1 cellular context compared by ENCODE assay signal in the genomic region with DNA sequence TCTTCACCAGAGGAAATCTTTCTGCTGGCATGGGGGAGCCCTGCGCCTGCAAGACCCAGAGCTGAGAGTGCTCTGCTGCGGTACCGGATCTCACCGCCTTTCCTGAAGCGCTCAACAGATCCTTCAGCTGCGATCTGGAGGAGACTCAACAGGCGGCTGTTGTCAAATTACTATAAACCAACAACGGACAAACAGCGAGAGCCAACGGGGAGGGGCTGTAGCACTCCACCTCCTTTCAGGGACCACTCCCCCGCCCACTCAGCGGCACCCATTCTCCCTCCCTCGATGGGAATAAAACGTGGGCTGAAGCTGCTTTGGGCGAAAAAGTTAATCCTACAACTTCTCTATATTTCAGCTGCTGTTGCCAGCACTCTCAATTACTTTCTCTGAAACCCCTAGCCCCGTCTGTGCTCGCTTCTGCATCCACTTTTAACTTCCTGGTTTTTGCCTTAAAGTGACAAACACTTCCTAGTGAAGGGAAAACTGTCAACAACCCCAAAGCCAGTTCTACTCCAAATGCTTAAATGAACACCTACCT.
TF ChIP-seq lines count a peak whose summit lies in the region.

A gene with protein sequence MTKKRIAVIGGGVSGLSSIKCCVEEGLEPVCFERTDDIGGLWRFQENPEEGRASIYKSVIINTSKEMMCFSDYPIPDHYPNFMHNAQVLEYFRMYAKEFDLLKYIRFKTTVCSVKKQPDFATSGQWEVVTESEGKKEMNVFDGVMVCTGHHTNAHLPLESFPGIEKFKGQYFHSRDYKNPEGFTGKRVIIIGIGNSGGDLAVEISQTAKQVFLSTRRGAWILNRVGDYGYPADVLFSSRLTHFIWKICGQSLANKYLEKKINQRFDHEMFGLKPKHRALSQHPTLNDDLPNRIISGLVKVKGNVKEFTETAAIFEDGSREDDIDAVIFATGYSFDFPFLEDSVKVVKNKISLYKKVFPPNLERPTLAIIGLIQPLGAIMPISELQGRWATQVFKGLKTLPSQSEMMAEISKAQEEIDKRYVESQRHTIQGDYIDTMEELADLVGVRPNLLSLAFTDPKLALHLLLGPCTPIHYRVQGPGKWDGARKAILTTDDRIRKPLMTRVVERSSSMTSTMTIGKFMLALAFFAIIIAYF (minus strand): TSS at position 147 of the 538 bp plus-strand sequence. CDS start 310 bp downstream, outside the sequence.

TF ChIP-seq in HepG2, 621 proteins besides CTCF, POLR2A, EP300 and RAD21 (continued from another document and continues in another):
- TF ChIP-seq, protein P1, sequence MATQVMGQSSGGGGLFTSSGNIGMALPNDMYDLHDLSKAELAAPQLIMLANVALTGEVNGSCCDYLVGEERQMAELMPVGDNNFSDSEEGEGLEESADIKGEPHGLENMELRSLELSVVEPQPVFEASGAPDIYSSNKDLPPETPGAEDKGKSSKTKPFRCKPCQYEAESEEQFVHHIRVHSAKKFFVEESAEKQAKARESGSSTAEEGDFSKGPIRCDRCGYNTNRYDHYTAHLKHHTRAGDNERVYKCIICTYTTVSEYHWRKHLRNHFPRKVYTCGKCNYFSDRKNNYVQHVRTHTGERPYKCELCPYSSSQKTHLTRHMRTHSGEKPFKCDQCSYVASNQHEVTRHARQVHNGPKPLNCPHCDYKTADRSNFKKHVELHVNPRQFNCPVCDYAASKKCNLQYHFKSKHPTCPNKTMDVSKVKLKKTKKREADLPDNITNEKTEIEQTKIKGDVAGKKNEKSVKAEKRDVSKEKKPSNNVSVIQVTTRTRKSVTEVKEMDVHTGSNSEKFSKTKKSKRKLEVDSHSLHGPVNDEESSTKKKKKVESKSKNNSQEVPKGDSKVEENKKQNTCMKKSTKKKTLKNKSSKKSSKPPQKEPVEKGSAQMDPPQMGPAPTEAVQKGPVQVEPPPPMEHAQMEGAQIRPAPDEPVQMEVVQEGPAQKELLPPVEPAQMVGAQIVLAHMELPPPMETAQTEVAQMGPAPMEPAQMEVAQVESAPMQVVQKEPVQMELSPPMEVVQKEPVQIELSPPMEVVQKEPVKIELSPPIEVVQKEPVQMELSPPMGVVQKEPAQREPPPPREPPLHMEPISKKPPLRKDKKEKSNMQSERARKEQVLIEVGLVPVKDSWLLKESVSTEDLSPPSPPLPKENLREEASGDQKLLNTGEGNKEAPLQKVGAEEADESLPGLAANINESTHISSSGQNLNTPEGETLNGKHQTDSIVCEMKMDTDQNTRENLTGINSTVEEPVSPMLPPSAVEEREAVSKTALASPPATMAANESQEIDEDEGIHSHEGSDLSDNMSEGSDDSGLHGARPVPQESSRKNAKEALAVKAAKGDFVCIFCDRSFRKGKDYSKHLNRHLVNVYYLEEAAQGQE (IDR thresholded peaks at IDR 0.05; ENCODE audit: borderline replicate concordance in 1 of 2, low read depth in 1 of 2, low read length in 2 of 2): peak in 1 of 2 experiments; percentile 63; a peak in 1 of 4 replicates
- TF ChIP-seq ZBTB39 (CRISPR knock-in tag; IDR thresholded peaks at IDR 0.05) (0 out of 2 replicates have a peak, but pooled peaks have one; percentile 38), HOXA9 (CRISPR knock-in tag; IDR thresholded peaks at IDR 0.05; ENCODE audit: borderline replicate concordance) (no peak), MEIS2 (CRISPR knock-in tag; IDR thresholded peaks at IDR 0.05) (no peak), ZNF138 (CRISPR knock-in tag; IDR thresholded peaks at IDR 0.05; ENCODE audit: low read depth) (0 out of 2 replicates have a peak, but pooled peaks have one; percentile 39), ZNF687 (CRISPR knock-in tag; IDR thresholded peaks at IDR 0.05) (peak; percentile 79), ELF1 (CRISPR knock-in tag; IDR thresholded peaks at IDR 0.05) (peak; percentile 66; the same call in 1 of the 2 replicates), ZNF263 (CRISPR knock-in tag; IDR thresholded peaks at IDR 0.05) (peak; percentile 37; the same call in 1 of the 2 replicates), SYNCRIP (IDR thresholded peaks at IDR 0.05; ENCODE audit: insufficient read depth, low read depth, low read length) (no peak), MAZ (IDR thresholded peaks at IDR 0.05; ENCODE audit: borderline replicate concordance, low read depth, low read length) (peak; percentile 20; the same call in 1 of the 2 replicates), MAZ (CRISPR knock-in tag; IDR thresholded peaks at IDR 0.05; ENCODE audit: low read depth) (peak; percentile 59; the same call in 1 of the 2 replicates), NFIB (CRISPR knock-in tag; IDR thresholded peaks at IDR 0.05; ENCODE audit: borderline replicate concordance) (no peak), SRSF1 (optimal IDR thresholded peaks at IDR 0.05; ENCODE audit: low read depth, low read length) (no peak), SMAD9 (CRISPR knock-in tag; IDR thresholded peaks at IDR 0.05) (no peak), GLMP (CRISPR knock-in tag; IDR thresholded peaks at IDR 0.05; ENCODE audit: borderline replicate concordance) (no peak), HOXA3 (CRISPR knock-in tag; IDR thresholded peaks at IDR 0.05) (peak; percentile 40; the same call in 1 of the 2 replicates), SKI (IDR thresholded peaks at IDR 0.05; ENCODE audit: partially characterized antibody) (no peak), KDM2A (CRISPR knock-in tag; IDR thresholded peaks at IDR 0.05; ENCODE audit: borderline replicate concordance, low read depth) (peak; percentile 39; the same call in 1 of the 2 replicates), KLF12 (CRISPR knock-in tag; IDR thresholded peaks at IDR 0.05; ENCODE audit: borderline replicate concordance) (0 out of 2 replicates have a peak, but pooled peaks have one; percentile 28), DRAP1 (CRISPR knock-in tag; IDR thresholded peaks at IDR 0.05) (peak; percentile 86), ISX (CRISPR knock-in tag; conservative IDR thresholded peaks at IDR 0.05) (no peak), TOE1 (CRISPR knock-in tag; IDR thresholded peaks at IDR 0.05) (no peak), ZNF335 (CRISPR knock-in tag; IDR thresholded peaks at IDR 0.05) (no peak), ZNF772 (CRISPR knock-in tag; IDR thresholded peaks at IDR 0.05) (peak; percentile 28; the same call in 1 of the 2 replicates), ZNF672 (CRISPR knock-in tag; IDR thresholded peaks at IDR 0.05) (no peak), MBNL3 (CRISPR knock-in tag; conservative IDR thresholded peaks at IDR 0.05) (no peak), ZNF740 (CRISPR knock-in tag; IDR thresholded peaks at IDR 0.05) (no peak), SP5 (CRISPR knock-in tag; IDR thresholded peaks at IDR 0.05; ENCODE audit: borderline replicate concordance, low read depth) (peak; percentile 58), ZBTB2 (CRISPR knock-in tag; IDR thresholded peaks at IDR 0.05; ENCODE audit: low read depth) (no peak), DNMT1 (CRISPR knock-in tag; IDR thresholded peaks at IDR 0.05) (no peak)
- TF ChIP-seq, protein P2, sequence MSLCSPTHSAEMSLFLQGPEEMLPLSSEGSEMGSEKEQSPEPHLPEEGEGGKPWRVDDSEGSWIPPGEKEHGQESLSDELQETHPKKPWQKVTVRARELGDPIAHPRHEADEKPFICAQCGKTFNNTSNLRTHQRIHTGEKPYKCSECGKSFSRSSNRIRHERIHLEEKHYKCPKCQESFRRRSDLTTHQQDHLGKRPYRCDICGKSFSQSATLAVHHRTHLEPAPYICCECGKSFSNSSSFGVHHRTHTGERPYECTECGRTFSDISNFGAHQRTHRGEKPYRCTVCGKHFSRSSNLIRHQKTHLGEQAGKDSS (CRISPR knock-in tag; IDR thresholded peaks at IDR 0.05; ENCODE audit: borderline replicate concordance, low read depth): no peak
- TF ChIP-seq, protein P3, sequence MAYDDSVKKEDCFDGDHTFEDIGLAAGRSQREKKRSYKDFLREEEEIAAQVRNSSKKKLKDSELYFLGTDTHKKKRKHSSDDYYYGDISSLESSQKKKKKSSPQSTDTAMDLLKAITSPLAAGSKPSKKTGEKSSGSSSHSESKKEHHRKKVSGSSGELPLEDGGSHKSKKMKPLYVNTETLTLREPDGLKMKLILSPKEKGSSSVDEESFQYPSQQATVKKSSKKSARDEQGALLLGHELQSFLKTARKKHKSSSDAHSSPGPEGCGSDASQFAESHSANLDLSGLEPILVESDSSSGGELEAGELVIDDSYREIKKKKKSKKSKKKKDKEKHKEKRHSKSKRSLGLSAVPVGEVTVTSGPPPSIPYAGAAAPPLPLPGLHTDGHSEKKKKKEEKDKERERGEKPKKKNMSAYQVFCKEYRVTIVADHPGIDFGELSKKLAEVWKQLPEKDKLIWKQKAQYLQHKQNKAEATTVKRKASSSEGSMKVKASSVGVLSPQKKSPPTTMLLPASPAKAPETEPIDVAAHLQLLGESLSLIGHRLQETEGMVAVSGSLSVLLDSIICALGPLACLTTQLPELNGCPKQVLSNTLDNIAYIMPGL (CRISPR knock-in tag; IDR thresholded peaks at IDR 0.05; ENCODE audit: borderline replicate concordance in 1 of 2, low read depth in 1 of 2): peak; percentile 36 to 40; a peak in 1 of 4 replicates
- TF ChIP-seq, protein P4, sequence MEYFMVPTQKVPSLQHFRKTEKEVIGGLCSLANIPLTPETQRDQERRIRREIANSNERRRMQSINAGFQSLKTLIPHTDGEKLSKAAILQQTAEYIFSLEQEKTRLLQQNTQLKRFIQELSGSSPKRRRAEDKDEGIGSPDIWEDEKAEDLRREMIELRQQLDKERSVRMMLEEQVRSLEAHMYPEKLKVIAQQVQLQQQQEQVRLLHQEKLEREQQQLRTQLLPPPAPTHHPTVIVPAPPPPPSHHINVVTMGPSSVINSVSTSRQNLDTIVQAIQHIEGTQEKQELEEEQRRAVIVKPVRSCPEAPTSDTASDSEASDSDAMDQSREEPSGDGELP (IDR thresholded peaks at IDR 0.05; ENCODE audit: borderline replicate concordance, low read depth): 0 out of 2 replicates have a peak, but pooled peaks have one; percentile 29
